Comparison of ENCODE assay signal across 15 cellular contexts in the genomic region with DNA sequence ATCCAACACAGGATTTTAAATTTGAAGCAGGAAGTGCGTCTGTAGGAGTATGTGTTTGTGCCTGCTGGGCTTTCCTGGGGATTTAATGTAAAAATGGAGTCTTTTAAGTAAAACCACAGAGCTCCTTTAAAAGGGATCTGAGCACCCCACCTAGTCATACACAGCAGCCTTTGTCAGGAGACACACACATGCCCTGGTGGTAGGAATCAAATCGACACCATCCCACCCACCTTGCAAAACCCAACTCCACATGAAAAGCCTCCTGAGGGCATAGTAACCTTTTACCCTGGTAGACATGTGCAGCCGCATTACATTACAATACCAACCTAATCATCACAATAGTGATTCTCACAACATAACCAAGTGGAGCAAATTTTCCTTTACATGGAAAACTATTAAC. TPM values are rescaled to one million over a fixed set of nuclear protein-coding genes. Genes with fewer than 3 reads are reported as not detected.
DNase-seq lines count a peak whose midpoint lies in the region; ATAC-seq lines count a peak whose summit lies in the region.
"Had no signal": no experiment of that assay in that cellular context is flagged by ENCODE, and none has a peak within 500 bp of the region (broad histone marks: within the 10 kb centered on the region; RNA-seq: fewer than 3 reads in every experiment).

No MANE protein-coding gene starts in this region.

- 91 to 92% methylated on average over 3 of the region's 3 CpGs for WGBS in aorta, 2 donors

- H3K9me3 ChIP-seq in aorta (ENCODE audit: control insufficient read depth, low read length): no peaks in the 10 kb centered on the region
- H3K9me3 ChIP-seq: SK-N-SH, uterus had no signal

- no peaks in the 10 kb centered on the region for H3K4me1 ChIP-seq in aorta (ENCODE audit: control insufficient read depth in 1 of 2, insufficient read depth in 2 of 2, low read length in 2 of 2)
- H3K4me1 ChIP-seq: uterus had no signal

- peak overlapping the region; percentile 7 to 52 for H3K4me3 Mint-ChIP-seq in activated T-cell treated with anti-CD3 and anti-CD28 coated beads, Interleukin-2, amount 50 U/mL, for 72 hours
- no peak overlapping the region for H3K4me3 Mint-ChIP-seq in stimulated activated effector memory CD8-positive, alpha-beta T cell treated with anti-CD3 and anti-CD28 coated beads, Interleukin-12 subunit alpha, Interleukin-12 subunit beta, amount 100 ng/mL, for 72 hours

- H3K36me3 Mint-ChIP-seq in activated T-cell treated with anti-CD3 and anti-CD28 coated beads, Interleukin-2, amount 50 U/mL, for 72 hours (ENCODE audit: insufficient read depth in 2 of 2): peaks cover 2 to 3% of the 10 kb centered on the region in 2 donors
- H3K36me3 Mint-ChIP-seq in stimulated activated effector memory CD8-positive, alpha-beta T cell treated with anti-CD3 and anti-CD28 coated beads, Interleukin-12 subunit alpha, Interleukin-12 subunit beta, amount 100 ng/mL, for 72 hours: peaks cover 23% of the 10 kb centered on the region

- peak overlapping the region; percentile 45 for H3K27ac Mint-ChIP-seq in activated T-cell treated with anti-CD3 and anti-CD28 coated beads, Interleukin-2, amount 50 U/mL, for 72 hours
- H3K27ac Mint-ChIP-seq in stimulated activated effector memory CD8-positive, alpha-beta T cell treated with anti-CD3 and anti-CD28 coated beads, Interleukin-12 subunit alpha, Interleukin-12 subunit beta, amount 100 ng/mL, for 72 hours: peak overlapping the region; percentile 7

- no peak for DNase-seq in activated T-cell treated with anti-CD3 and anti-CD28 coated beads, Interleukin-2, amount 50 U/mL, for 72 hours
- no peak for DNase-seq in activated T-cell treated with anti-CD3 and anti-CD28 coated beads, Interleukin-2, amount 50 U/mL, for 48 hours
- DNase-seq in SK-MEL-5 (ENCODE audit: low read depth, low spot score): peak; percentile 66
- DNase-seq in iPS DF 4.7 (ENCODE audit: extremely low read depth, low spot score): peak; percentile 69
- DNase-seq in stimulated activated effector memory CD8-positive, alpha-beta T cell treated with anti-CD3 and anti-CD28 coated beads, Interleukin-12 subunit alpha, Interleukin-12 subunit beta, amount 100 ng/mL, for 72 hours (ENCODE audit: low spot score in 2 of 2): no peak
- no peak for DNase-seq in aorta
- no peak for DNase-seq in glomerular visceral epithelial cell (ENCODE audit: extremely low spot score)
- DNase-seq: activated CD4-positive, alpha-beta T cell treated with anti-CD3 and anti-CD28 coated beads, Interleukin-2, amount 50 U/mL, for 4 hours; AML-193; GF-D8; NCI-H1417; SK-N-SH; uterus had no signal

- in situ Hi-C loops in SK-MEL-5 (cut with HindIII; ENCODE audit: low pct_unique_long_range_greater_than_20kb, low sequenced_read_pairs): no loop called here

- ATAC-seq in activated T-cell treated with anti-CD3 and anti-CD28 coated beads, Interleukin-2, amount 50 U/mL, for 72 hours (replicated peaks in 1 of 2): no peak
- no peak for ATAC-seq in stimulated activated effector memory CD8-positive, alpha-beta T cell treated with anti-CD3 and anti-CD28 coated beads, Interleukin-12 subunit alpha, Interleukin-12 subunit beta, amount 100 ng/mL, for 72 hours
- ATAC-seq in aorta (ENCODE audit: low FRiP score) (no peak), HG03108 (IDR thresholded peaks at IDR 0.05; ENCODE audit: unreplicated experiment) (no peak)
- ATAC-seq: sciatic nerve had no signal

- no peaks in the 10 kb centered on the region for H3K9me3 Mint-ChIP-seq in activated T-cell treated with anti-CD3 and anti-CD28 coated beads, Interleukin-2, amount 50 U/mL, for 72 hours
- no peaks in the 10 kb centered on the region for H3K9me3 Mint-ChIP-seq in stimulated activated effector memory CD8-positive, alpha-beta T cell treated with anti-CD3 and anti-CD28 coated beads, Interleukin-12 subunit alpha, Interleukin-12 subunit beta, amount 100 ng/mL, for 72 hours

- H3K27me3 Mint-ChIP-seq in activated T-cell treated with anti-CD3 and anti-CD28 coated beads, Interleukin-2, amount 50 U/mL, for 72 hours (ENCODE audit: low read depth): no peaks in the 10 kb centered on the region

- H3K36me3 ChIP-seq in aorta (ENCODE audit: control insufficient read depth in 1 of 2, insufficient read depth in 2 of 2, low read length in 1 of 2): peaks cover 0 to 4% of the 10 kb centered on the region in 2 donors
- H3K36me3 ChIP-seq: uterus had no signal

- H3K27ac ChIP-seq in aorta (ENCODE audit: low read depth in 1 of 2, low read length in 2 of 2): no peak overlapping the region
- H3K27ac ChIP-seq: uterus had no signal

- no peaks in the 10 kb centered on the region for H3K27me3 ChIP-seq in aorta (ENCODE audit: control insufficient read depth in 1 of 2, insufficient read depth in 2 of 2, low read length in 1 of 2)
- H3K27me3 ChIP-seq: uterus had no signal

- peaks cover 80% of the 10 kb centered on the region for H3K4me1 Mint-ChIP-seq in activated T-cell treated with anti-CD3 and anti-CD28 coated beads, Interleukin-2, amount 50 U/mL, for 72 hours (ENCODE audit: low read depth)
- peaks cover 44% of the 10 kb centered on the region for H3K4me1 Mint-ChIP-seq in stimulated activated effector memory CD8-positive, alpha-beta T cell treated with anti-CD3 and anti-CD28 coated beads, Interleukin-12 subunit alpha, Interleukin-12 subunit beta, amount 100 ng/mL, for 72 hours

- intact Hi-C loops in aorta (cut with DNase I): no loop called here

- H3K4me3 ChIP-seq in aorta (ENCODE audit: low read length in 2 of 2): no peak overlapping the region
- H3K4me3 ChIP-seq: uterus had no signal

RNA-seq across cellular contexts. Expression of a gene that starts 29.0 kb away (rescaled TPM):
- total RNA-seq in activated T-cell treated with anti-CD3 and anti-CD28 coated beads, Interleukin-2, amount 50 U/mL, for 72 hours: 10 to 100 TPM; 33.9 to 39.9 TPM
- total RNA-seq in SK-MEL-5 (2014; rRNA removed; shearing (Covaris generic)): 21.6 and 25.8 TPM in 2 replicates
- polyA plus RNA-seq in SK-MEL-5 (2015; cell fraction: cytosol; rRNA removed): 81.7 and 107 TPM in 2 replicates
- 38.8 and 46.0 TPM in 2 replicates for polyA plus RNA-seq in SK-MEL-5 (2015; cell fraction: nucleus; rRNA removed)
- total RNA-seq in aorta: 10 to 100 TPM; 20.6 to 29.3 TPM
- polyA plus RNA-seq in aorta: 10 to 100 TPM; 10.5 to 12.3 TPM

Comparison
In these comparisons a context has a peak if more than half of its experiments do, and no peak if none do; other contexts are left out.
1. DNase-seq: peak in SK-MEL-5 (single experiment) and iPS DF 4.7 (single experiment); none in activated T-cell treated with anti-CD3 and anti-CD28 coated beads, Interleukin-2, amount 50 U/mL, for 72 hours (0 of 2), activated T-cell treated with anti-CD3 and anti-CD28 coated beads, Interleukin-2, amount 50 U/mL, for 48 hours (0 of 2), stimulated activated effector memory CD8-positive, alpha-beta T cell treated with anti-CD3 and anti-CD28 coated beads, Interleukin-12 subunit alpha, Interleukin-12 subunit beta, amount 100 ng/mL, for 72 hours (0 of 2), aorta (0 of 2) and glomerular visceral epithelial cell (single experiment).